Comparison of ENCODE assay signal across 1 cellular context in the genomic region with DNA sequence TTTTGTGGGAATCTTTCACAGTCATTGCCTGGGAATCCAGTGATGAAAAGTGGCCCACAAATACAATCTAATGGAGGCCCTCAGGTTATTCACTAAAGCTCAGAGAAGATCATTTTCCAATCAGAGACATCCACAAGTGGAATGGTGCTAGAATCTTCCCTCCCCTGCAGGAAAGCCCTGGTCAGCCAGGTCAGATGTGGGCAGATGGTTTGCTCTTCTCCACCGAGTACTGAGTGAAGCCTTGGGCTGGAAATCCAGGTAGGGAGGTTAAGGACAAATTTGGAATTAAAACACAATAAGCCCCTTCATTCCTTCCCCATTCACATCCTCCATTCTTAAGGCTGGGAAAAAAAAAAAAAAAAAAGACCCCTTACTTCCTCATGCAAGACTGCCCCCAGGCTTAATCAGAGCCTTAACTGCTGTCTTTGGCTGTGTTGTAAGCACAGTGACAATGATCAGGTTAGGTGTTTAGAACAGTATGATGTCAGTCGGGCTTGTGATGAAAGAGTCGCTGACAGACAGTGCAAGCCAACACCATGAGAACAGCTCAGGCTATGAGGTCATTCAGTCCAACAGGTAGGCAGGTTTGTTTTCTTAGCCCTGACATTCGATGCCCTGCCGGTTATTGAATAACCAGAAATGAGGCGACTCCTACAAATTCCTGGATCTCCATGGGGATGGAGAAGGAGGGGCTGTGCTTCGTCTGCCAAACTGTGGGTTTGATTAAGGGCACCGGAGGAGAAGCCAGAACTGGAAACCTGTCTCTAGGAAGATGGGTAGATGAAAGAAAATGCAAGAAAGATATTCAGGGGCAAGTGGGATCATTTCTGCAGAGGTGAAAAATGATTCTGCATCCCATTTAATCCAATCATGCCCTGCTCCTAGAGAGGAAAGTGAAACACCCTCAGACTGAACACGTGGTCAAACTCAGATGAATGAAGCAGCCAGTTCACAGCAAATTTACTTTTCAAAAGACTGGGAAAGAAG.
TF ChIP-seq lines count a peak whose summit lies in the region.

No MANE protein-coding gene starts in this region.

TF ChIP-seq in HepG2, 621 proteins besides CTCF, POLR2A, EP300 and RAD21 (continued from another document and continues in another):
- TF ChIP-seq, protein P1, sequence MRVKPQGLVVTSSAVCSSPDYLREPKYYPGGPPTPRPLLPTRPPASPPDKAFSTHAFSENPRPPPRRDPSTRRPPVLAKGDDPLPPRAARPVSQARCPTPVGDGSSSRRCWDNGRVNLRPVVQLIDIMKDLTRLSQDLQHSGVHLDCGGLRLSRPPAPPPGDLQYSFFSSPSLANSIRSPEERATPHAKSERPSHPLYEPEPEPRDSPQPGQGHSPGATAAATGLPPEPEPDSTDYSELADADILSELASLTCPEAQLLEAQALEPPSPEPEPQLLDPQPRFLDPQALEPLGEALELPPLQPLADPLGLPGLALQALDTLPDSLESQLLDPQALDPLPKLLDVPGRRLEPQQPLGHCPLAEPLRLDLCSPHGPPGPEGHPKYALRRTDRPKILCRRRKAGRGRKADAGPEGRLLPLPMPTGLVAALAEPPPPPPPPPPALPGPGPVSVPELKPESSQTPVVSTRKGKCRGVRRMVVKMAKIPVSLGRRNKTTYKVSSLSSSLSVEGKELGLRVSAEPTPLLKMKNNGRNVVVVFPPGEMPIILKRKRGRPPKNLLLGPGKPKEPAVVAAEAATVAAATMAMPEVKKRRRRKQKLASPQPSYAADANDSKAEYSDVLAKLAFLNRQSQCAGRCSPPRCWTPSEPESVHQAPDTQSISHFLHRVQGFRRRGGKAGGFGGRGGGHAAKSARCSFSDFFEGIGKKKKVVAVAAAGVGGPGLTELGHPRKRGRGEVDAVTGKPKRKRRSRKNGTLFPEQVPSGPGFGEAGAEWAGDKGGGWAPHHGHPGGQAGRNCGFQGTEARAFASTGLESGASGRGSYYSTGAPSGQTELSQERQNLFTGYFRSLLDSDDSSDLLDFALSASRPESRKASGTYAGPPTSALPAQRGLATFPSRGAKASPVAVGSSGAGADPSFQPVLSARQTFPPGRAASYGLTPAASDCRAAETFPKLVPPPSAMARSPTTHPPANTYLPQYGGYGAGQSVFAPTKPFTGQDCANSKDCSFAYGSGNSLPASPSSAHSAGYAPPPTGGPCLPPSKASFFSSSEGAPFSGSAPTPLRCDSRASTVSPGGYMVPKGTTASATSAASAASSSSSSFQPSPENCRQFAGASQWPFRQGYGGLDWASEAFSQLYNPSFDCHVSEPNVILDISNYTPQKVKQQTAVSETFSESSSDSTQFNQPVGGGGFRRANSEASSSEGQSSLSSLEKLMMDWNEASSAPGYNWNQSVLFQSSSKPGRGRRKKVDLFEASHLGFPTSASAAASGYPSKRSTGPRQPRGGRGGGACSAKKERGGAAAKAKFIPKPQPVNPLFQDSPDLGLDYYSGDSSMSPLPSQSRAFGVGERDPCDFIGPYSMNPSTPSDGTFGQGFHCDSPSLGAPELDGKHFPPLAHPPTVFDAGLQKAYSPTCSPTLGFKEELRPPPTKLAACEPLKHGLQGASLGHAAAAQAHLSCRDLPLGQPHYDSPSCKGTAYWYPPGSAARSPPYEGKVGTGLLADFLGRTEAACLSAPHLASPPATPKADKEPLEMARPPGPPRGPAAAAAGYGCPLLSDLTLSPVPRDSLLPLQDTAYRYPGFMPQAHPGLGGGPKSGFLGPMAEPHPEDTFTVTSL (CRISPR knock-in tag; IDR thresholded peaks at IDR 0.05; ENCODE audit: borderline replicate concordance), result peak; percentile 35; the same call in 1 of the 2 replicates
- peak; percentile 77 for TF ChIP-seq MEIS2 (CRISPR knock-in tag; IDR thresholded peaks at IDR 0.05)
- 0 out of 2 replicates have a peak, but pooled peaks have one; percentile 61 for TF ChIP-seq SALL2 (CRISPR knock-in tag; IDR thresholded peaks at IDR 0.05)
- TF ChIP-seq, protein P2, sequence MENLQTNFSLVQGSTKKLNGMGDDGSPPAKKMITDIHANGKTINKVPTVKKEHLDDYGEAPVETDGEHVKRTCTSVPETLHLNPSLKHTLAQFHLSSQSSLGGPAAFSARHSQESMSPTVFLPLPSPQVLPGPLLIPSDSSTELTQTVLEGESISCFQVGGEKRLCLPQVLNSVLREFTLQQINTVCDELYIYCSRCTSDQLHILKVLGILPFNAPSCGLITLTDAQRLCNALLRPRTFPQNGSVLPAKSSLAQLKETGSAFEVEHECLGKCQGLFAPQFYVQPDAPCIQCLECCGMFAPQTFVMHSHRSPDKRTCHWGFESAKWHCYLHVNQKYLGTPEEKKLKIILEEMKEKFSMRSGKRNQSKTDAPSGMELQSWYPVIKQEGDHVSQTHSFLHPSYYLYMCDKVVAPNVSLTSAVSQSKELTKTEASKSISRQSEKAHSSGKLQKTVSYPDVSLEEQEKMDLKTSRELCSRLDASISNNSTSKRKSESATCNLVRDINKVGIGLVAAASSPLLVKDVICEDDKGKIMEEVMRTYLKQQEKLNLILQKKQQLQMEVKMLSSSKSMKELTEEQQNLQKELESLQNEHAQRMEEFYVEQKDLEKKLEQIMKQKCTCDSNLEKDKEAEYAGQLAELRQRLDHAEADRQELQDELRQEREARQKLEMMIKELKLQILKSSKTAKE (CRISPR knock-in tag; IDR thresholded peaks at IDR 0.05; ENCODE audit: borderline replicate concordance), result peak; percentile 86
- peak; percentile 85 for TF ChIP-seq SAP130 (CRISPR knock-in tag; IDR thresholded peaks at IDR 0.05; ENCODE audit: low read depth)
- TF ChIP-seq, protein P3, sequence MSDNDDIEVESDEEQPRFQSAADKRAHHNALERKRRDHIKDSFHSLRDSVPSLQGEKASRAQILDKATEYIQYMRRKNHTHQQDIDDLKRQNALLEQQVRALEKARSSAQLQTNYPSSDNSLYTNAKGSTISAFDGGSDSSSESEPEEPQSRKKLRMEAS (IDR thresholded peaks at IDR 0.05), result peak; percentile 73
- TF ChIP-seq MXD4 (CRISPR knock-in tag; IDR thresholded peaks at IDR 0.05), result 0 out of 2 replicates have a peak, but pooled peaks have one; percentile 24
- TF ChIP-seq PHF5A (CRISPR knock-in tag; IDR thresholded peaks at IDR 0.05; ENCODE audit: low read depth, unreplicated experiment), result peak; percentile 81
- TF ChIP-seq, protein P4, sequence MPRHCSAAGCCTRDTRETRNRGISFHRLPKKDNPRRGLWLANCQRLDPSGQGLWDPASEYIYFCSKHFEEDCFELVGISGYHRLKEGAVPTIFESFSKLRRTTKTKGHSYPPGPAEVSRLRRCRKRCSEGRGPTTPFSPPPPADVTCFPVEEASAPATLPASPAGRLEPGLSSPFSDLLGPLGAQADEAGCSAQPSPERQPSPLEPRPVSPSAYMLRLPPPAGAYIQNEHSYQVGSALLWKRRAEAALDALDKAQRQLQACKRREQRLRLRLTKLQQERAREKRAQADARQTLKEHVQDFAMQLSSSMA (CRISPR knock-in tag; IDR thresholded peaks at IDR 0.05), result no peak
- TF ChIP-seq ZNF296 (CRISPR knock-in tag; conservative IDR thresholded peaks at IDR 0.05), result no peak
- TF ChIP-seq, protein P5, sequence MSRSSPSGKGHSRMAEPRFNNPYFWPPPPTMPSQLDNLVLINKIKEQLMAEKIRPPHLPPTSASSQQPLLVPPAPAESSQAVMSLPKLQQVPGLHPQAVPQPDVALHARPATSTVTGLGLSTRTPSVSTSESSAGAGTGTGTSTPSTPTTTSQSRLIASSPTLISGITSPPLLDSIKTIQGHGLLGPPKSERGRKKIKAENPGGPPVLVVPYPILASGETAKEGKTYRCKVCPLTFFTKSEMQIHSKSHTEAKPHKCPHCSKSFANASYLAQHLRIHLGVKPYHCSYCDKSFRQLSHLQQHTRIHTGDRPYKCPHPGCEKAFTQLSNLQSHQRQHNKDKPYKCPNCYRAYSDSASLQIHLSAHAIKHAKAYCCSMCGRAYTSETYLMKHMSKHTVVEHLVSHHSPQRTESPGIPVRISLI (CRISPR knock-in tag; IDR thresholded peaks at IDR 0.05; ENCODE audit: borderline replicate concordance), result peak; percentile 55; the same call in 1 of the 2 replicates
- 0 out of 2 replicates have a peak, but pooled peaks have one; percentile 33 for TF ChIP-seq ZNF564 (CRISPR knock-in tag; IDR thresholded peaks at IDR 0.05)
- TF ChIP-seq, protein P6, sequence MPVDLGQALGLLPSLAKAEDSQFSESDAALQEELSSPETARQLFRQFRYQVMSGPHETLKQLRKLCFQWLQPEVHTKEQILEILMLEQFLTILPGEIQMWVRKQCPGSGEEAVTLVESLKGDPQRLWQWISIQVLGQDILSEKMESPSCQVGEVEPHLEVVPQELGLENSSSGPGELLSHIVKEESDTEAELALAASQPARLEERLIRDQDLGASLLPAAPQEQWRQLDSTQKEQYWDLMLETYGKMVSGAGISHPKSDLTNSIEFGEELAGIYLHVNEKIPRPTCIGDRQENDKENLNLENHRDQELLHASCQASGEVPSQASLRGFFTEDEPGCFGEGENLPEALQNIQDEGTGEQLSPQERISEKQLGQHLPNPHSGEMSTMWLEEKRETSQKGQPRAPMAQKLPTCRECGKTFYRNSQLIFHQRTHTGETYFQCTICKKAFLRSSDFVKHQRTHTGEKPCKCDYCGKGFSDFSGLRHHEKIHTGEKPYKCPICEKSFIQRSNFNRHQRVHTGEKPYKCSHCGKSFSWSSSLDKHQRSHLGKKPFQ (CRISPR knock-in tag; IDR thresholded peaks at IDR 0.05; ENCODE audit: insufficient replicate concordance), result peak; percentile 12
- 0 out of 2 replicates have a peak, but pooled peaks have one; percentile 23 for TF ChIP-seq ZNF143 (CRISPR knock-in tag; IDR thresholded peaks at IDR 0.05)
- peak; percentile 51; the same call in 1 of the 2 replicates for TF ChIP-seq ZNF788 (CRISPR knock-in tag; IDR thresholded peaks at IDR 0.05; ENCODE audit: borderline replicate concordance)
- TF ChIP-seq, protein P7, sequence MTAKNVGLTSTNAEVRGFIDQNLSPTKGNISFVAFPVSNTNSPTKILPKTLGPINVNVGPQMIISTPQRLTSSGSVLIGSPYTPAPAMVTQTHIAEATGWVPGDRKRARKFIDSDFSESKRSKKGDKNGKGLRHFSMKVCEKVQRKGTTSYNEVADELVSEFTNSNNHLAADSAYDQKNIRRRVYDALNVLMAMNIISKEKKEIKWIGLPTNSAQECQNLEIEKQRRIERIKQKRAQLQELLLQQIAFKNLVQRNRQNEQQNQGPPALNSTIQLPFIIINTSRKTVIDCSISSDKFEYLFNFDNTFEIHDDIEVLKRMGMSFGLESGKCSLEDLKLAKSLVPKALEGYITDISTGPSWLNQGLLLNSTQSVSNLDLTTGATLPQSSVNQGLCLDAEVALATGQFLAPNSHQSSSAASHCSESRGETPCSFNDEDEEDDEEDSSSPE (CRISPR knock-in tag; IDR thresholded peaks at IDR 0.05), result 0 out of 2 replicates have a peak, but pooled peaks have one; percentile 28
- TF ChIP-seq ASH2L (IDR thresholded peaks at IDR 0.05; ENCODE audit: insufficient read length, low read depth, low read length), result peak; percentile 77
- TF ChIP-seq RXRA (CRISPR knock-in tag; IDR thresholded peaks at IDR 0.05), result peak; percentile 58; the same call in 1 of the 2 replicates
- TF ChIP-seq DNMT1 (CRISPR knock-in tag; IDR thresholded peaks at IDR 0.05), result no peak
- TF ChIP-seq, protein P8, sequence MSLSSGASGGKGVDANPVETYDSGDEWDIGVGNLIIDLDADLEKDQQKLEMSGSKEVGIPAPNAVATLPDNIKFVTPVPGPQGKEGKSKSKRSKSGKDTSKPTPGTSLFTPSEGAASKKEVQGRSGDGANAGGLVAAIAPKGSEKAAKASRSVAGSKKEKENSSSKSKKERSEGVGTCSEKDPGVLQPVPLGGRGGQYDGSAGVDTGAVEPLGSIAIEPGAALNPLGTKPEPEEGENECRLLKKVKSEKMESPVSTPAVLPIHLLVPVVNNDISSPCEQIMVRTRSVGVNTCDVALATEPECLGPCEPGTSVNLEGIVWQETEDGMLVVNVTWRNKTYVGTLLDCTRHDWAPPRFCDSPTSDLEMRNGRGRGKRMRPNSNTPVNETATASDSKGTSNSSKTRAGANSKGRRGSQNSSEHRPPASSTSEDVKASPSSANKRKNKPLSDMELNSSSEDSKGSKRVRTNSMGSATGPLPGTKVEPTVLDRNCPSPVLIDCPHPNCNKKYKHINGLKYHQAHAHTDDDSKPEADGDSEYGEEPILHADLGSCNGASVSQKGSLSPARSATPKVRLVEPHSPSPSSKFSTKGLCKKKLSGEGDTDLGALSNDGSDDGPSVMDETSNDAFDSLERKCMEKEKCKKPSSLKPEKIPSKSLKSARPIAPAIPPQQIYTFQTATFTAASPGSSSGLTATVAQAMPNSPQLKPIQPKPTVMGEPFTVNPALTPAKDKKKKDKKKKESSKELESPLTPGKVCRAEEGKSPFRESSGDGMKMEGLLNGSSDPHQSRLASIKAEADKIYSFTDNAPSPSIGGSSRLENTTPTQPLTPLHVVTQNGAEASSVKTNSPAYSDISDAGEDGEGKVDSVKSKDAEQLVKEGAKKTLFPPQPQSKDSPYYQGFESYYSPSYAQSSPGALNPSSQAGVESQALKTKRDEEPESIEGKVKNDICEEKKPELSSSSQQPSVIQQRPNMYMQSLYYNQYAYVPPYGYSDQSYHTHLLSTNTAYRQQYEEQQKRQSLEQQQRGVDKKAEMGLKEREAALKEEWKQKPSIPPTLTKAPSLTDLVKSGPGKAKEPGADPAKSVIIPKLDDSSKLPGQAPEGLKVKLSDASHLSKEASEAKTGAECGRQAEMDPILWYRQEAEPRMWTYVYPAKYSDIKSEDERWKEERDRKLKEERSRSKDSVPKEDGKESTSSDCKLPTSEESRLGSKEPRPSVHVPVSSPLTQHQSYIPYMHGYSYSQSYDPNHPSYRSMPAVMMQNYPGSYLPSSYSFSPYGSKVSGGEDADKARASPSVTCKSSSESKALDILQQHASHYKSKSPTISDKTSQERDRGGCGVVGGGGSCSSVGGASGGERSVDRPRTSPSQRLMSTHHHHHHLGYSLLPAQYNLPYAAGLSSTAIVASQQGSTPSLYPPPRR (CRISPR knock-in tag; IDR thresholded peaks at IDR 0.05; ENCODE audit: borderline replicate concordance), result peak; percentile 73; the same call in 1 of the 2 replicates
- TF ChIP-seq, protein P9, sequence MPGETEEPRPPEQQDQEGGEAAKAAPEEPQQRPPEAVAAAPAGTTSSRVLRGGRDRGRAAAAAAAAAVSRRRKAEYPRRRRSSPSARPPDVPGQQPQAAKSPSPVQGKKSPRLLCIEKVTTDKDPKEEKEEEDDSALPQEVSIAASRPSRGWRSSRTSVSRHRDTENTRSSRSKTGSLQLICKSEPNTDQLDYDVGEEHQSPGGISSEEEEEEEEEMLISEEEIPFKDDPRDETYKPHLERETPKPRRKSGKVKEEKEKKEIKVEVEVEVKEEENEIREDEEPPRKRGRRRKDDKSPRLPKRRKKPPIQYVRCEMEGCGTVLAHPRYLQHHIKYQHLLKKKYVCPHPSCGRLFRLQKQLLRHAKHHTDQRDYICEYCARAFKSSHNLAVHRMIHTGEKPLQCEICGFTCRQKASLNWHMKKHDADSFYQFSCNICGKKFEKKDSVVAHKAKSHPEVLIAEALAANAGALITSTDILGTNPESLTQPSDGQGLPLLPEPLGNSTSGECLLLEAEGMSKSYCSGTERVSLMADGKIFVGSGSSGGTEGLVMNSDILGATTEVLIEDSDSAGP (CRISPR knock-in tag; IDR thresholded peaks at IDR 0.05; ENCODE audit: borderline replicate concordance), result no peak
- 0 out of 2 replicates have a peak, but pooled peaks have one; percentile 34 for TF ChIP-seq TP53 (CRISPR knock-in tag; conservative IDR thresholded peaks at IDR 0.05)
- TF ChIP-seq, protein P10, sequence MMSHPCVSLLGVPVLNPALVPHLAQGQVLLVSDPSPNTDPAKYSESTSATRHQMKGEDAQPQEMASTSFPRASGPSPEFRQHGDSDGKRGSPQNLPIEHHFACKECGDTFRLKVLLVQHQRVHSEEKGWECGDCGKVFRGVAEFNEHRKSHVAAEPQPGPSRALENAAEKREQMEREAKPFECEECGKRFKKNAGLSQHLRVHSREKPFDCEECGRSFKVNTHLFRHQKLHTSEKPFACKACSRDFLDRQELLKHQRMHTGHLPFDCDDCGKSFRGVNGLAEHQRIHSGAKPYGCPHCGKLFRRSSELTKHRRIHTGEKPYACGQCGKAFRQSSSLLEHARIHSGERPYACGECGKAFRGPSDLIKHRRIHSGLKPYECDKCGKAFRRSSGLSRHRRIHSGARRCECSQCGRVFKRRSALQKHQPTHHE (CRISPR knock-in tag; IDR thresholded peaks at IDR 0.05; ENCODE audit: borderline replicate concordance), result peak; percentile 28; the same call in 1 of the 2 replicates
